In genomic region chr6:12014027-12014872, GRCh38 we compare ENCODE assay signal across 9 cellular contexts. TPM values are rescaled to one million over a fixed set of nuclear protein-coding genes. Genes with fewer than 3 reads are reported as not detected.
A peak's percentile ranks its signal among the peaks of the same experiment; 100 is the strongest.
DNase-seq lines count a peak whose midpoint lies in the region; ATAC-seq and TF ChIP-seq lines count a peak whose summit lies in the region.
"Had no signal": no experiment of that assay in that cellular context is flagged by ENCODE, and none has a peak within 500 bp of the region (broad histone marks: within the 10 kb centered on the region; RNA-seq: fewer than 3 reads in every experiment).

No MANE protein-coding gene starts in this region.

- ATAC-seq in CD4-positive, CD25-positive, alpha-beta regulatory T cell (ENCODE audit: low read depth in 2 of 2): no peak
- ATAC-seq in GM21423 (IDR thresholded peaks at IDR 0.05; ENCODE audit: unreplicated experiment): no peak

- peaks cover 31% of the 10 kb centered on the region for H3K36me3 Mint-ChIP-seq in CD4-positive, CD25-positive, alpha-beta regulatory T cell
- peaks cover 5% of the 10 kb centered on the region for H3K36me3 Mint-ChIP-seq in IgD-negative memory B cell

- H3K9me3 Mint-ChIP-seq in CD4-positive, CD25-positive, alpha-beta regulatory T cell: peaks cover 0 to 9% (median 0%) of the 10 kb centered on the region in 7 donors
- no peaks in the 10 kb centered on the region for H3K9me3 Mint-ChIP-seq in IgD-negative memory B cell

- H3K27ac Mint-ChIP-seq in CD4-positive, CD25-positive, alpha-beta regulatory T cell: peak overlapping the region; percentile 26 to 98 (median 43)
- peak overlapping the region; percentile 16 to 99 (median 92) for H3K27ac Mint-ChIP-seq in IgD-negative memory B cell

- H3K4me3 ChIP-seq in CD4-positive, CD25-positive, alpha-beta regulatory T cell (ENCODE audit: low read depth, low read length): peak overlapping the region; percentile 89
- H3K4me3 ChIP-seq in brain microvascular endothelial cell (ENCODE audit: low read depth, low read length) (no peak overlapping the region), muscle layer of duodenum (ENCODE audit: low read depth in 1 of 2, low read length in 2 of 2) (peak overlapping the region in 1 of 2 donors; percentile 77)

- peak overlapping the region; percentile 99 for H3K27ac ChIP-seq in CD4-positive, CD25-positive, alpha-beta regulatory T cell (ENCODE audit: insufficient read depth, low read length, poor library complexity, severe bottlenecking)
- H3K27ac ChIP-seq in brain microvascular endothelial cell (peak overlapping the region; percentile 90), muscle layer of duodenum (ENCODE audit: low read length) (peak overlapping the region; percentile 62)

- peaks cover 36 to 63% (median 39%) of the 10 kb centered on the region in 4 donors for H3K4me1 Mint-ChIP-seq in CD4-positive, CD25-positive, alpha-beta regulatory T cell
- H3K4me1 Mint-ChIP-seq in IgD-negative memory B cell: peaks cover 19 to 33% (median 27%) of the 10 kb centered on the region in 3 donors

- H3K4me1 ChIP-seq in CD4-positive, CD25-positive, alpha-beta regulatory T cell (ENCODE audit: control insufficient read depth, insufficient read depth, low read length, poor library complexity, severe bottlenecking): peaks cover 24% of the 10 kb centered on the region
- peaks cover 0 to 10% of the 10 kb centered on the region in 2 donors for H3K4me1 ChIP-seq in muscle layer of duodenum (ENCODE audit: control insufficient read depth in 1 of 2, insufficient read depth in 2 of 2, low read length in 2 of 2)

- no peaks in the 10 kb centered on the region for H3K27me3 ChIP-seq in CD4-positive, CD25-positive, alpha-beta regulatory T cell (ENCODE audit: control insufficient read depth, insufficient read depth, low read length)
- H3K27me3 ChIP-seq in brain microvascular endothelial cell (replicated peaks) (no peaks in the 10 kb centered on the region), muscle layer of duodenum (ENCODE audit: low read depth, low read length) (no peaks in the 10 kb centered on the region)

- H3K27me3 Mint-ChIP-seq in CD4-positive, CD25-positive, alpha-beta regulatory T cell: peaks cover 15% of the 10 kb centered on the region
- H3K27me3 Mint-ChIP-seq in IgD-negative memory B cell: no peaks in the 10 kb centered on the region
- H3K27me3 Mint-ChIP-seq: dendritic cell treated with granulocyte-macrophage colony-stimulating factor and Interleukin-4, amounts not matched to agents 40 ng/mL and 50 ng/mL, for 4 days had no signal

- no peaks in the 10 kb centered on the region for H3K9me3 ChIP-seq in CD4-positive, CD25-positive, alpha-beta regulatory T cell (ENCODE audit: control insufficient read depth in 2 of 2, low read length in 2 of 2)
- no peaks in the 10 kb centered on the region for H3K9me3 ChIP-seq in muscle layer of duodenum (ENCODE audit: control insufficient read depth in 1 of 2, low read length in 2 of 2)

- H3K36me3 ChIP-seq in CD4-positive, CD25-positive, alpha-beta regulatory T cell (ENCODE audit: control insufficient read depth, insufficient read depth, low read length): peaks cover 24% of the 10 kb centered on the region
- H3K36me3 ChIP-seq in brain microvascular endothelial cell (replicated peaks) (peaks cover 13% of the 10 kb centered on the region), muscle layer of duodenum (ENCODE audit: control insufficient read depth in 1 of 2, insufficient read depth in 2 of 2, low read length in 2 of 2) (peaks cover 9 to 14% of the 10 kb centered on the region in 2 donors)

- peak overlapping the region; percentile 93 to 100 (median 97) for H3K4me3 Mint-ChIP-seq in CD4-positive, CD25-positive, alpha-beta regulatory T cell
- H3K4me3 Mint-ChIP-seq in IgD-negative memory B cell: peak overlapping the region in 3 of 4 donors; percentile 2 to 97 (median 83)

- no peak for DNase-seq in CD4-positive, CD25-positive, alpha-beta regulatory T cell
- DNase-seq in brain microvascular endothelial cell (peak; percentile 90), NCI-H774 (lab: John Stamatoyannopoulos, UW) (no peak), midbrain (lab: John Stamatoyannopoulos, UW) (no peak), DMS114 treated with DMSO at 0.1 percent for 48 hours (lab: John Stamatoyannopoulos, UW; ENCODE audit: unreplicated experiment) (no peak)

- in situ Hi-C loops in brain microvascular endothelial cell (cut with HindIII; ENCODE audit: low pct_ligation_motif_present, low sequenced_read_pairs): loop anchor here (25.0 kb wide), 1 partner anchor 252 kb away; no protein-coding TSS in a partner anchor

- no peak for TF ChIP-seq CTCF in brain microvascular endothelial cell (IDR thresholded peaks at IDR 0.05; ENCODE audit: low read depth, low read length, missing control alignments)

RNA-seq across cellular contexts. Expression of gene HIVEP1, which starts 2.1 kb away (rescaled TPM):
- total RNA-seq in CD4-positive, CD25-positive, alpha-beta regulatory T cell: 96.4 TPM
- 1 to 10 TPM; 3.9 to 7.7 (median 7.1) TPM for polyA plus RNA-seq in CD4-positive, CD25-positive, alpha-beta regulatory T cell
- polyA plus RNA-seq in IgD-negative memory B cell: 14.7 TPM
